In the genomic region with DNA sequence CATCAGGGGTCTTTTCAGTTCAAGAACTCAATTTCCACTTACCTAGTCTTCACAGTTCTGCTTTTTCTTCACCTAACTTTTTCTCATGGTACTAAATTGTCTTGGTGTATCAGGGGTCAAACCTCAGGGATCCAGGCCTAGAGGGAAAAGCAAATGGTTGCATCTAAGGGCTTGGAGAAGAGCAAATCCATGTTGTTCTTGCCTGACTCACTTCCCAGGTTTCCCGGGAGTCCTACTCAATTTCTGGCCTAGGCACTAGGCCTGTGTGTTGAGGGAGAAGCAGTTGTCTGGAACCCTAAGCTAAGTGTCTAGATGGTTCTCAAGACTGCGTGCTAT, we compare ENCODE assay signal across 11 cellular contexts.
DNase-seq lines count a peak whose midpoint lies in the region; ATAC-seq and TF ChIP-seq lines count a peak whose summit lies in the region.
"Had no signal": no experiment of that assay in that cellular context is flagged by ENCODE, and none has a peak within 500 bp of the region (broad histone marks: within the 10 kb centered on the region; RNA-seq: fewer than 3 reads in every experiment).

No MANE protein-coding gene starts in this region.

- intact Hi-C loops in Calu3 (cut with micrococcal nuclease; ENCODE audit: unreplicated experiment), result loop anchor here (10.0 kb wide), 1 partner anchor 194 kb away; a partner anchor contains a TSS
- intact Hi-C loops in dendritic cell treated with granulocyte-macrophage colony-stimulating factor and Interleukin-4, amounts not matched to agents 40 ng/mL and 50 ng/mL, for 4 days (cut with micrococcal nuclease), result loop anchor here (5.0 kb wide), 1 partner anchor 386 kb away; a partner anchor contains a TSS
- intact Hi-C loops in sigmoid colon (cut with DNase I), result no loop called here

- no peak for TF ChIP-seq CTCF in Calu3 (IDR thresholded peaks at IDR 0.05; ENCODE audit: unreplicated experiment)
- no peak for TF ChIP-seq CTCF in sigmoid colon (IDR thresholded peaks at IDR 0.05)

- BruUV-seq in Calu3 (replicated peaks; lab: Mats Ljungman, UMichigan), result no TSS peak

- H3K27me3 ChIP-seq in neuronal stem cell (ENCODE audit: control insufficient read depth in 3 of 3, insufficient read depth in 3 of 3, low read depth in 1 of 3, low read length in 3 of 3) (peaks cover 0 to 8% (median 0%) of the 10 kb centered on the region in 3 experiments), sigmoid colon (no peaks in the 10 kb centered on the region)
- H3K27me3 ChIP-seq: vagina had no signal

- no peak for TF ChIP-seq EP300 in sigmoid colon (IDR thresholded peaks at IDR 0.05)

- H3K36me3 Mint-ChIP-seq in Calu3 (ENCODE audit: insufficient read depth, unreplicated experiment), result peaks cover 12% of the 10 kb centered on the region
- H3K36me3 Mint-ChIP-seq in dendritic cell treated with granulocyte-macrophage colony-stimulating factor and Interleukin-4, amounts not matched to agents 40 ng/mL and 50 ng/mL, for 4 days (ENCODE audit: low read depth), result no peaks in the 10 kb centered on the region

- H2BK15ac ChIP-seq in neuronal stem cell (ENCODE audit: low read length), result no peak overlapping the region

- H4K91ac ChIP-seq in neuronal stem cell (ENCODE audit: low read depth, low read length, poor library complexity), result no peak overlapping the region

- no peak overlapping the region for H3K9ac ChIP-seq in neuronal stem cell (ENCODE audit: low read depth, low read length, poor library complexity)

- H4K8ac ChIP-seq in neuronal stem cell (ENCODE audit: low read depth, low read length), result no peak overlapping the region

- peak overlapping the region; percentile 60 for H3K27ac Mint-ChIP-seq in Calu3 (ENCODE audit: unreplicated experiment)
- H3K27ac Mint-ChIP-seq in dendritic cell treated with granulocyte-macrophage colony-stimulating factor and Interleukin-4, amounts not matched to agents 40 ng/mL and 50 ng/mL, for 4 days, result peak overlapping the region; percentile 87

- no peaks in the 10 kb centered on the region for H3K9me3 Mint-ChIP-seq in Calu3 (ENCODE audit: low read depth, unreplicated experiment)
- no peaks in the 10 kb centered on the region for H3K9me3 Mint-ChIP-seq in dendritic cell treated with granulocyte-macrophage colony-stimulating factor and Interleukin-4, amounts not matched to agents 40 ng/mL and 50 ng/mL, for 4 days

- H3K4me1 ChIP-seq in neuronal stem cell (ENCODE audit: control insufficient read depth in 2 of 2, insufficient read depth in 1 of 2, low read depth in 1 of 2, low read length in 2 of 2) (peaks cover 0 to 10% of the 10 kb centered on the region in 2 donors), sigmoid colon (no peaks in the 10 kb centered on the region)

- no peak overlapping the region for H3K4me2 ChIP-seq in neuronal stem cell (ENCODE audit: insufficient read depth, low read length, poor library complexity, severe bottlenecking)

- peak overlapping the region; percentile 86 for H2AFZ ChIP-seq in neuronal stem cell (ENCODE audit: low read length)

- CTCF ChIA-PET in Calu3 (lab: Charles Lee), result interaction anchor here (0.7 to 1.4 kb wide), 2 partner anchors 17 to 261 kb away, joined by 3 read pairs; no protein-coding TSS in a partner anchor

- no peak overlapping the region for H2BK120ac ChIP-seq in neuronal stem cell (ENCODE audit: low read depth, low read length)

- no peak for TF ChIP-seq POLR2A in sigmoid colon (IDR thresholded peaks at IDR 0.05)

- ATAC-seq in HG03135 (IDR thresholded peaks at IDR 0.05; ENCODE audit: unreplicated experiment), result no peak
- no peak for ATAC-seq in HG02571 (IDR thresholded peaks at IDR 0.05; ENCODE audit: unreplicated experiment)

- WGBS in neuronal stem cell (ENCODE audit: extremely low coverage in 2 of 2, insufficient read length in 2 of 2, insufficient replicate concordance in 1 of 2), 2 donors, result no CpG with 5 or more reads among the region's 2 CpGs
- WGBS in sigmoid colon, 2 donors, result 81 to 88% methylated on average over 2 of the region's 2 CpGs

- H3K27ac ChIP-seq in neuronal stem cell (replicated peaks; ENCODE audit: low read length) (peak overlapping the region; percentile 91), sigmoid colon (peak overlapping the region in 2 of 4 donors; percentile 28 to 37)
- H3K27ac ChIP-seq: epithelial cell of prostate, vagina had no signal

- no peak overlapping the region for H2BK12ac ChIP-seq in neuronal stem cell (ENCODE audit: low read length)

- H3K36me3 ChIP-seq in neuronal stem cell (replicated peaks in 1 of 2; ENCODE audit: control insufficient read depth in 2 of 2, insufficient read depth in 2 of 2, low read length in 2 of 2) (peaks cover 0 to 6% of the 10 kb centered on the region in 2 donors), sigmoid colon (no peaks in the 10 kb centered on the region)
- H3K36me3 ChIP-seq: vagina had no signal

- peak overlapping the region; percentile 71 for H3K4me3 Mint-ChIP-seq in Calu3 (ENCODE audit: low read depth, unreplicated experiment)
- H3K4me3 Mint-ChIP-seq in dendritic cell treated with granulocyte-macrophage colony-stimulating factor and Interleukin-4, amounts not matched to agents 40 ng/mL and 50 ng/mL, for 4 days, result peak overlapping the region; percentile 77

- H3K14ac ChIP-seq in neuronal stem cell (ENCODE audit: low read length), result no peak overlapping the region

- DNase-seq in Calu3, result no peak
- peak; percentile 2 for DNase-seq in LHCN-M2 (ENCODE audit: low read depth)
- no peak for DNase-seq in neuronal stem cell (ENCODE audit: low spot score)
- no peak for DNase-seq in sigmoid colon
- no peak for DNase-seq in NCI-H524 (lab: John Stamatoyannopoulos, UW)
- DNase-seq: activated CD4-positive, alpha-beta T cell treated with anti-CD3 and anti-CD28 coated beads for 1 hour had no signal

- peaks cover 10% of the 10 kb centered on the region for H3K4me1 Mint-ChIP-seq in Calu3 (ENCODE audit: low read depth, unreplicated experiment)
- H3K4me1 Mint-ChIP-seq in dendritic cell treated with granulocyte-macrophage colony-stimulating factor and Interleukin-4, amounts not matched to agents 40 ng/mL and 50 ng/mL, for 4 days (ENCODE audit: low read depth), result peaks cover 12% of the 10 kb centered on the region

- no peak overlapping the region for H3K4ac ChIP-seq in neuronal stem cell (ENCODE audit: low read length)

- H3K9me3 ChIP-seq in neuronal stem cell (replicated peaks in 1 of 2; ENCODE audit: control insufficient read depth in 2 of 2, insufficient read depth in 1 of 2, low read depth in 1 of 2, low read length in 2 of 2) (no peaks in the 10 kb centered on the region), sigmoid colon (no peaks in the 10 kb centered on the region)
- H3K9me3 ChIP-seq: vagina had no signal

- H3K4me3 ChIP-seq in neuronal stem cell (ENCODE audit: low read length in 2 of 2) (peak overlapping the region in 1 of 2 donors; percentile 53), sigmoid colon (peak overlapping the region in 1 of 4 donors; percentile 33)

- no peak overlapping the region for H3K18ac ChIP-seq in neuronal stem cell (ENCODE audit: low read length)

- no peaks in the 10 kb centered on the region for H3K27me3 Mint-ChIP-seq in Calu3 (ENCODE audit: unreplicated experiment)
- no peaks in the 10 kb centered on the region for H3K27me3 Mint-ChIP-seq in dendritic cell treated with granulocyte-macrophage colony-stimulating factor and Interleukin-4, amounts not matched to agents 40 ng/mL and 50 ng/mL, for 4 days

- H2BK5ac ChIP-seq in neuronal stem cell (ENCODE audit: low read length), result no peak overlapping the region

- H2AK5ac ChIP-seq in neuronal stem cell (ENCODE audit: low read depth, low read length), result no peak overlapping the region

- H3K79me1 ChIP-seq in neuronal stem cell (ENCODE audit: low read depth, low read length), result no peaks in the 10 kb centered on the region

- H3K23ac ChIP-seq in neuronal stem cell (ENCODE audit: low read depth, low read length, poor library complexity), result no peak overlapping the region
